Comparison of ENCODE assay signal across 19 cellular contexts in genomic region chr7:102469972-102470825, GRCh38. TPM values are rescaled to one million over a fixed set of nuclear protein-coding genes. Genes with fewer than 3 reads are reported as not detected.
DNase-seq lines count a peak whose midpoint lies in the region; ATAC-seq and TF ChIP-seq lines count a peak whose summit lies in the region.
"Had no signal": no experiment of that assay in that cellular context is flagged by ENCODE, and none has a peak within 500 bp of the region (broad histone marks: within the 10 kb centered on the region; RNA-seq: fewer than 3 reads in every experiment).

No MANE protein-coding gene starts in this region.

- H3K36me3 Mint-ChIP-seq in CD14-positive monocyte (peaks cover 14 to 22% of the 10 kb centered on the region in 2 donors), neural progenitor cell (peaks cover 8% of the 10 kb centered on the region)
- H3K36me3 Mint-ChIP-seq: activated naive CD4-positive, alpha-beta T cell treated with anti-CD3 and anti-CD28 coated beads, Interleukin-2, amount 50 U/mL, for 72 hours had no signal

- H3K79me2 ChIP-seq in neural progenitor cell (ENCODE audit: low read depth), result no peaks in the 10 kb centered on the region

- H2AFZ ChIP-seq in neural progenitor cell (replicated peaks), result no peak overlapping the region

- H3K4me3 ChIP-seq in ovary (no peak overlapping the region), neural progenitor cell (no peak overlapping the region)
- H3K4me3 ChIP-seq: gastroesophageal sphincter had no signal

- no peaks in the 10 kb centered on the region for H3K36me3 ChIP-seq in ovary
- no peaks in the 10 kb centered on the region for H3K36me3 ChIP-seq in neural progenitor cell

- no peak for TF ChIP-seq EP300 in ovary (IDR thresholded peaks at IDR 0.05)

- H3K27me3 Mint-ChIP-seq in CD14-positive monocyte (ENCODE audit: low read depth in 3 of 3), result peaks cover 0 to 2% (median 2%) of the 10 kb centered on the region in 3 donors
- no peaks in the 10 kb centered on the region for H3K27me3 Mint-ChIP-seq in neural progenitor cell (ENCODE audit: insufficient read depth, low read depth)
- H3K27me3 Mint-ChIP-seq: activated CD4-positive, alpha-beta T cell treated with anti-CD3 and anti-CD28 coated beads for 36 hours; naive thymus-derived CD8-positive, alpha-beta T cell had no signal

- H3K4me1 Mint-ChIP-seq in CD14-positive monocyte (peaks cover 14% of the 10 kb centered on the region), neural progenitor cell (peaks cover 11% of the 10 kb centered on the region)

- no peak overlapping the region for H3K4me3 Mint-ChIP-seq in CD14-positive monocyte
- no peak overlapping the region for H3K4me3 Mint-ChIP-seq in neural progenitor cell
- H3K4me3 Mint-ChIP-seq: activated CD4-positive, alpha-beta T cell treated with anti-CD3 and anti-CD28 coated beads for 36 hours; dendritic cell treated with granulocyte-macrophage colony-stimulating factor and Interleukin-4, amounts not matched to agents 40 ng/mL and 50 ng/mL, for 4 days had no signal

- no peak overlapping the region for H3K27ac ChIP-seq in ovary
- H3K27ac ChIP-seq in neural progenitor cell, result no peak overlapping the region
- H3K27ac ChIP-seq: brain microvascular endothelial cell, gastroesophageal sphincter had no signal

- peak; percentile 43 for DNase-seq in CD14-positive monocyte (ENCODE audit: low spot score)
- peak; percentile 61 for DNase-seq in HT-29 (ENCODE audit: low spot score)
- DNase-seq in left ventricle myocardium superior, result peak; percentile 31
- DNase-seq in ovary, result peak in 3 of 5 donors; percentile 8 to 37 (median 20)
- DNase-seq in neural progenitor cell (ENCODE audit: low spot score), result no peak
- DNase-seq in GM19238 (ENCODE audit: insufficient read length, low spot score), result no peak
- DNase-seq: activated CD4-positive, alpha-beta T cell treated with anti-CD3 and anti-CD28 coated beads for 36 hours; activated CD8-positive, alpha-beta memory T cell treated with anti-CD3 and anti-CD28 coated beads, Interleukin-2, amount 50 U/mL, for 4 hours; brain microvascular endothelial cell; DMS153; NCI-H1048; NCI-H2029 treated with DMSO at 0.1 percent for 48 hours; NCI-H510A treated with DMSO at 0.1 percent for 48 hours; T-helper 9 cell had no signal

- 73 to 84% (median 81%) methylated on average over 20 of the region's 20 CpGs for WGBS in ovary, 3 donors

- H3F3A ChIP-seq in neural progenitor cell (ENCODE audit: low read depth), result no peaks in the 10 kb centered on the region

- H3K9ac ChIP-seq in neural progenitor cell, result no peak overlapping the region

- peaks cover 7% of the 10 kb centered on the region for H3K4me1 ChIP-seq in ovary (ENCODE audit: insufficient read depth)
- H3K4me1 ChIP-seq in neural progenitor cell, result no peaks in the 10 kb centered on the region

- TF ChIP-seq CTCF in CD14-positive monocyte (IDR thresholded peaks at IDR 0.05) (no peak), ovary (IDR thresholded peaks at IDR 0.05) (no peak), neural progenitor cell (IDR thresholded peaks at IDR 0.05) (no peak)

- peaks cover 9% of the 10 kb centered on the region for H4K20me1 ChIP-seq in neural progenitor cell (ENCODE audit: low read depth)

- H3K9me3 Mint-ChIP-seq in CD14-positive monocyte (no peaks in the 10 kb centered on the region), neural progenitor cell (no peaks in the 10 kb centered on the region)
- H3K9me3 Mint-ChIP-seq: activated naive CD4-positive, alpha-beta T cell treated with anti-CD3 and anti-CD28 coated beads, Interleukin-2, amount 50 U/mL, for 72 hours; dendritic cell treated with granulocyte-macrophage colony-stimulating factor and Interleukin-4, amounts not matched to agents 40 ng/mL and 50 ng/mL, for 4 days; naive thymus-derived CD8-positive, alpha-beta T cell had no signal

- H3K4me2 ChIP-seq in neural progenitor cell, result no peak overlapping the region

- intact Hi-C loops in CD14-positive monocyte (cut with micrococcal nuclease), result loop anchor here in 1 of 2 donors (10.0 kb wide), 1 partner anchor 185 kb away; the partner anchor contains the start of gene SH2B2
- intact Hi-C loops in left ventricle myocardium superior (cut with micrococcal nuclease), result no loop called here
- intact Hi-C loops in ovary (cut with DNase I), result no loop called here

- H3K9me3 ChIP-seq in ovary (no peaks in the 10 kb centered on the region), neural progenitor cell (ENCODE audit: low read depth) (no peaks in the 10 kb centered on the region)
- H3K9me3 ChIP-seq: gastroesophageal sphincter had no signal

- no peak for TF ChIP-seq POLR2A in ovary (IDR thresholded peaks at IDR 0.05)

- H3K27me3 ChIP-seq in ovary (no peaks in the 10 kb centered on the region), neural progenitor cell (no peaks in the 10 kb centered on the region)
- H3K27me3 ChIP-seq: brain microvascular endothelial cell, gastroesophageal sphincter had no signal

- ATAC-seq in left ventricle myocardium superior (no peak), HG03520 (IDR thresholded peaks at IDR 0.05; ENCODE audit: unreplicated experiment) (no peak)
- ATAC-seq: activated CD4-positive, alpha-beta T cell treated with anti-CD3 and anti-CD28 coated beads for 36 hours; activated naive CD4-positive, alpha-beta T cell treated with anti-CD3 and anti-CD28 coated beads, Interleukin-2, amount 50 U/mL, for 72 hours; gastroesophageal sphincter; naive thymus-derived CD8-positive, alpha-beta T cell had no signal

- H3K27ac Mint-ChIP-seq in CD14-positive monocyte (no peak overlapping the region), neural progenitor cell (no peak overlapping the region)
- H3K27ac Mint-ChIP-seq: activated CD4-positive, alpha-beta T cell treated with anti-CD3 and anti-CD28 coated beads for 36 hours had no signal

RNA-seq across cellular contexts. Expression of gene LRWD1, which starts 5.4 kb away (rescaled TPM):
- polyA plus RNA-seq in CD14-positive monocyte (1 to 10 TPM; 5.4 to 6.1 TPM), ovary (10 to 100 TPM in 1 of 2 donors, 1 to 10 TPM in 1; 3.4 to 12.6 TPM)
- 73.6 and 81.2 TPM in 2 replicates for total RNA-seq in HT-29 (2014; rRNA removed; shearing (Covaris generic))
- total RNA-seq in left ventricle myocardium superior (10.4 TPM), ovary (10 to 100 TPM; 10.7 to 26.2 (median 14.6) TPM), neural progenitor cell (ENCODE audit: low replicate concordance) (16.9 and 31.8 TPM in 2 replicates)

RNA-seq across cellular contexts. Expression of gene ALKBH4, which starts 5.5 kb away (rescaled TPM):
- polyA plus RNA-seq in CD14-positive monocyte (10 to 100 TPM in 1 of 2 donors, 1 to 10 TPM in 1; 9.7 to 11.8 TPM), ovary (10 to 100 TPM in 1 of 2 donors, 1 to 10 TPM in 1; 6.2 to 11.9 TPM)
- total RNA-seq in HT-29 (2014; rRNA removed; shearing (Covaris generic)), result 31.5 and 36.5 TPM in 2 replicates
- total RNA-seq in left ventricle myocardium superior (4.5 TPM), ovary (10 to 100 TPM in 5 of 7 donors, 1 to 10 TPM in 2; 9.8 to 15.5 (median 12.2) TPM), neural progenitor cell (ENCODE audit: low replicate concordance) (6.5 and 50.7 TPM in 2 replicates)

RNA-seq across cellular contexts. Expression of gene POLR2J, which starts 8.5 kb away (rescaled TPM):
- polyA plus RNA-seq in CD14-positive monocyte, result 100 to 1,000 TPM in 1 of 2 donors, 10 to 100 TPM in 1; 65.7 to 104 TPM
- total RNA-seq in HT-29 (2014; rRNA removed; shearing (Covaris generic)), result 96.9 and 101 TPM in 2 replicates
- 49.6 TPM for total RNA-seq in left ventricle myocardium superior
- 10 to 100 TPM; 17.7 to 48.0 (median 40.2) TPM for total RNA-seq in ovary
- 10 to 100 TPM; 41.9 to 77.1 TPM for polyA plus RNA-seq in ovary
- 11.4 and 26.2 TPM in 2 replicates for total RNA-seq in neural progenitor cell (ENCODE audit: low replicate concordance)

RNA-seq across cellular contexts. Expression of gene ORAI2, which starts 36.8 kb away (rescaled TPM):
- polyA plus RNA-seq in CD14-positive monocyte (10 to 100 TPM; 38.2 to 50.0 TPM), ovary (10 to 100 TPM in 1 of 2 donors, 1 to 10 TPM in 1; 3.2 to 10.0 TPM)
- total RNA-seq in HT-29 (2014; rRNA removed; shearing (Covaris generic)), result 37.4 and 39.8 TPM in 2 replicates
- total RNA-seq in left ventricle myocardium superior (3.1 TPM), ovary (10 to 100 TPM in 6 of 7 donors, 1 to 10 TPM in 1; 6.4 to 18.9 (median 16.3) TPM), neural progenitor cell (ENCODE audit: low replicate concordance) (15.7 and 21.9 TPM in 2 replicates)

RNA-seq across cellular contexts. Expression of gene RASA4B, which starts 47.4 kb away (rescaled TPM):
- polyA plus RNA-seq in CD14-positive monocyte (10 to 100 TPM in 1 of 2 donors, 1 to 10 TPM in 1; 6.3 to 20.1 TPM), ovary (10 to 100 TPM in 1 of 2 donors, 1 to 10 TPM in 1; 2.1 to 21.1 TPM)
- total RNA-seq in HT-29 (2014; rRNA removed; shearing (Covaris generic)), result 7.4 and 13.9 TPM in 2 replicates
- total RNA-seq in left ventricle myocardium superior (7.5 TPM), ovary (10 to 100 TPM in 4 of 7 donors, 1 to 10 TPM in 3; 5.3 to 36.2 (median 12.6) TPM), neural progenitor cell (ENCODE audit: low replicate concordance) (0.99 and 3.9 TPM in 2 replicates)

Comparison
In these comparisons a context has a peak if more than half of its experiments do, and no peak if none do; other contexts are left out.
1. DNase-seq: peak in CD14-positive monocyte (single experiment), HT-29 (single experiment), left ventricle myocardium superior (single experiment) and ovary (3 of 5); none in neural progenitor cell (single experiment) and GM19238 (single experiment).